Comparison of ENCODE assay signal across 8 cellular contexts in genomic region chr5:10600629-10601245, GRCh38. TPM values are rescaled to one million over a fixed set of nuclear protein-coding genes. Genes with fewer than 3 reads are reported as not detected.
DNase-seq lines count a peak whose midpoint lies in the region; ATAC-seq and TF ChIP-seq lines count a peak whose summit lies in the region.

No MANE protein-coding gene starts in this region.

- POLR2A ChIA-PET in CD4-positive, alpha-beta T cell (lab: Charles Lee), result no interaction called here
- POLR2A ChIA-PET in CD8-positive, alpha-beta T cell (lab: Charles Lee), result no interaction called here

- DNase-seq in DMS 273 treated with DMSO at 0.1 percent for 48 hours (lab: John Stamatoyannopoulos, UW) (peak; percentile 61), SHP77 (lab: John Stamatoyannopoulos, UW) (no peak)
- no peak for DNase-seq in stimulated activated effector memory CD8-positive, alpha-beta T cell treated with anti-CD3 and anti-CD28 coated beads, Interleukin-12 subunit alpha, Interleukin-12 subunit beta, amount 100 ng/mL, for 72 hours (ENCODE audit: low spot score in 2 of 2)
- DNase-seq in CD4-positive, alpha-beta T cell, result no peak
- DNase-seq in CD8-positive, alpha-beta T cell, result no peak

- H3K27me3 Mint-ChIP-seq in brain, result peaks cover 3% of the 10 kb centered on the region
- peaks cover under 1% of the 10 kb centered on the region for H3K27me3 Mint-ChIP-seq in CD4-positive, alpha-beta T cell
- peaks cover 3% of the 10 kb centered on the region for H3K27me3 Mint-ChIP-seq in CD8-positive, alpha-beta T cell (ENCODE audit: low read depth)

- H3K27me3 ChIP-seq in CD4-positive, alpha-beta T cell (ENCODE audit: control insufficient read depth, insufficient read depth, low read length), result no peaks in the 10 kb centered on the region
- H3K27me3 ChIP-seq in CD8-positive, alpha-beta T cell (ENCODE audit: insufficient read depth, low read length), result no peaks in the 10 kb centered on the region

- H3K36me3 ChIP-seq in CD8-positive, alpha-beta T cell (ENCODE audit: insufficient read depth, low read length), result no peaks in the 10 kb centered on the region

- H3K4me3 ChIP-seq in CD8-positive, alpha-beta T cell (ENCODE audit: low read depth, low read length), result no peak overlapping the region

- ATAC-seq in GM19463 (IDR thresholded peaks at IDR 0.05; ENCODE audit: unreplicated experiment) (peak; percentile 80), HG03442 (IDR thresholded peaks at IDR 0.05; ENCODE audit: unreplicated experiment) (peak; percentile 71)
- peak; percentile 64 for ATAC-seq in stimulated activated effector memory CD8-positive, alpha-beta T cell treated with anti-CD3 and anti-CD28 coated beads, Interleukin-12 subunit alpha, Interleukin-12 subunit beta, amount 100 ng/mL, for 72 hours
- ATAC-seq in CD4-positive, alpha-beta T cell (ENCODE audit: poor library complexity), result no peak
- no peak for ATAC-seq in CD8-positive, alpha-beta T cell

- intact Hi-C loops in CD4-positive, alpha-beta T cell (cut with DNase I, micrococcal nuclease), result no loop called here
- intact Hi-C loops in CD8-positive, alpha-beta T cell (cut with DNase I, micrococcal nuclease), result no loop called here

- H3K4me3 Mint-ChIP-seq in brain, result peak overlapping the region in 4 of 5 experiments; percentile 50 to 79 (median 77)
- H3K4me3 Mint-ChIP-seq in stimulated activated effector memory CD8-positive, alpha-beta T cell treated with anti-CD3 and anti-CD28 coated beads, Interleukin-12 subunit alpha, Interleukin-12 subunit beta, amount 100 ng/mL, for 72 hours, result no peak overlapping the region
- H3K4me3 Mint-ChIP-seq in CD4-positive, alpha-beta T cell, result no peak overlapping the region
- H3K4me3 Mint-ChIP-seq in CD8-positive, alpha-beta T cell, result no peak overlapping the region

- peaks cover 21% of the 10 kb centered on the region for H3K36me3 Mint-ChIP-seq in brain
- H3K36me3 Mint-ChIP-seq in stimulated activated effector memory CD8-positive, alpha-beta T cell treated with anti-CD3 and anti-CD28 coated beads, Interleukin-12 subunit alpha, Interleukin-12 subunit beta, amount 100 ng/mL, for 72 hours, result no peaks in the 10 kb centered on the region
- H3K36me3 Mint-ChIP-seq in CD4-positive, alpha-beta T cell (ENCODE audit: low read depth), result peaks cover 5% of the 10 kb centered on the region
- no peaks in the 10 kb centered on the region for H3K36me3 Mint-ChIP-seq in CD8-positive, alpha-beta T cell

- H3K27ac ChIP-seq in CD4-positive, alpha-beta T cell (ENCODE audit: low read depth, low read length), result no peak overlapping the region
- no peak overlapping the region for H3K27ac ChIP-seq in CD8-positive, alpha-beta T cell (ENCODE audit: low read depth, low read length)

- peaks cover 42% of the 10 kb centered on the region for H3K4me1 Mint-ChIP-seq in brain
- H3K4me1 Mint-ChIP-seq in stimulated activated effector memory CD8-positive, alpha-beta T cell treated with anti-CD3 and anti-CD28 coated beads, Interleukin-12 subunit alpha, Interleukin-12 subunit beta, amount 100 ng/mL, for 72 hours, result peaks cover 23% of the 10 kb centered on the region
- peaks cover 7% of the 10 kb centered on the region for H3K4me1 Mint-ChIP-seq in CD4-positive, alpha-beta T cell (ENCODE audit: low read depth)
- H3K4me1 Mint-ChIP-seq in CD8-positive, alpha-beta T cell (ENCODE audit: low read depth), result peaks cover 5% of the 10 kb centered on the region

- no peaks in the 10 kb centered on the region for H3K9me3 ChIP-seq in CD4-positive, alpha-beta T cell (ENCODE audit: control insufficient read depth, low read length)
- no peaks in the 10 kb centered on the region for H3K9me3 ChIP-seq in CD8-positive, alpha-beta T cell (ENCODE audit: low read length)

- no peaks in the 10 kb centered on the region for H3K4me1 ChIP-seq in CD8-positive, alpha-beta T cell (ENCODE audit: insufficient read depth, low read length)

- H3K27ac Mint-ChIP-seq in brain, result peak overlapping the region; percentile 83 to 99 (median 96)
- H3K27ac Mint-ChIP-seq in stimulated activated effector memory CD8-positive, alpha-beta T cell treated with anti-CD3 and anti-CD28 coated beads, Interleukin-12 subunit alpha, Interleukin-12 subunit beta, amount 100 ng/mL, for 72 hours, result peak overlapping the region; percentile 61
- H3K27ac Mint-ChIP-seq in CD4-positive, alpha-beta T cell, result no peak overlapping the region
- no peak overlapping the region for H3K27ac Mint-ChIP-seq in CD8-positive, alpha-beta T cell

- TF ChIP-seq CTCF in brain (conservative IDR thresholded peaks at IDR 0.05), result no peak
- TF ChIP-seq CTCF in CD4-positive, alpha-beta T cell (IDR thresholded peaks at IDR 0.05), result no peak
- no peak for TF ChIP-seq CTCF in CD8-positive, alpha-beta T cell (IDR thresholded peaks at IDR 0.05)

- peaks cover 22 to 35% (median 28%) of the 10 kb centered on the region in 5 experiments for H3K9me3 Mint-ChIP-seq in brain
- H3K9me3 Mint-ChIP-seq in stimulated activated effector memory CD8-positive, alpha-beta T cell treated with anti-CD3 and anti-CD28 coated beads, Interleukin-12 subunit alpha, Interleukin-12 subunit beta, amount 100 ng/mL, for 72 hours, result no peaks in the 10 kb centered on the region
- peaks cover 2% of the 10 kb centered on the region for H3K9me3 Mint-ChIP-seq in CD4-positive, alpha-beta T cell
- no peaks in the 10 kb centered on the region for H3K9me3 Mint-ChIP-seq in CD8-positive, alpha-beta T cell

- CTCF ChIA-PET in CD4-positive, alpha-beta T cell (lab: Charles Lee), result no interaction called here
- CTCF ChIA-PET in CD8-positive, alpha-beta T cell (lab: Charles Lee), result interaction anchor here (0.7 to 1.4 kb wide), 2 partner anchors 27 to 477 kb away, joined by 3 to 5 read pairs; no protein-coding TSS in a partner anchor

RNA-seq across cellular contexts. Expression of gene ANKRD33B, which starts 36.9 kb away (rescaled TPM):
- 1.2 TPM for polyA plus RNA-seq in brain (ENCODE audit: insufficient read depth, low read depth, low replicate concordance)
- 1 to 10 TPM in 1 of 2 experiments, under 1 TPM in 1; 0.99 to 1.3 TPM for total RNA-seq in CD4-positive, alpha-beta T cell
- 1 to 10 TPM; 1.3 to 1.4 TPM for total RNA-seq in CD8-positive, alpha-beta T cell

Comparison
In these comparisons a context has a peak if more than half of its experiments do, and no peak if none do; other contexts are left out.
1. ATAC-seq: peak in GM19463 (single experiment), HG03442 (single experiment) and stimulated activated effector memory CD8-positive, alpha-beta T cell treated with anti-CD3 and anti-CD28 coated beads, Interleukin-12 subunit alpha, Interleukin-12 subunit beta, amount 100 ng/mL, for 72 hours (single experiment); none in CD4-positive, alpha-beta T cell (single experiment) and CD8-positive, alpha-beta T cell (single experiment).
2. H3K27ac Mint-ChIP-seq: peak in brain (5 of 5) and stimulated activated effector memory CD8-positive, alpha-beta T cell treated with anti-CD3 and anti-CD28 coated beads, Interleukin-12 subunit alpha, Interleukin-12 subunit beta, amount 100 ng/mL, for 72 hours (single experiment); none in CD4-positive, alpha-beta T cell (single experiment) and CD8-positive, alpha-beta T cell (single experiment).
3. H3K4me3 Mint-ChIP-seq: peak in brain (4 of 5); none in stimulated activated effector memory CD8-positive, alpha-beta T cell treated with anti-CD3 and anti-CD28 coated beads, Interleukin-12 subunit alpha, Interleukin-12 subunit beta, amount 100 ng/mL, for 72 hours (single experiment), CD4-positive, alpha-beta T cell (single experiment) and CD8-positive, alpha-beta T cell (single experiment).